8 cellular contexts compared by ENCODE assay signal in the genomic region with DNA sequence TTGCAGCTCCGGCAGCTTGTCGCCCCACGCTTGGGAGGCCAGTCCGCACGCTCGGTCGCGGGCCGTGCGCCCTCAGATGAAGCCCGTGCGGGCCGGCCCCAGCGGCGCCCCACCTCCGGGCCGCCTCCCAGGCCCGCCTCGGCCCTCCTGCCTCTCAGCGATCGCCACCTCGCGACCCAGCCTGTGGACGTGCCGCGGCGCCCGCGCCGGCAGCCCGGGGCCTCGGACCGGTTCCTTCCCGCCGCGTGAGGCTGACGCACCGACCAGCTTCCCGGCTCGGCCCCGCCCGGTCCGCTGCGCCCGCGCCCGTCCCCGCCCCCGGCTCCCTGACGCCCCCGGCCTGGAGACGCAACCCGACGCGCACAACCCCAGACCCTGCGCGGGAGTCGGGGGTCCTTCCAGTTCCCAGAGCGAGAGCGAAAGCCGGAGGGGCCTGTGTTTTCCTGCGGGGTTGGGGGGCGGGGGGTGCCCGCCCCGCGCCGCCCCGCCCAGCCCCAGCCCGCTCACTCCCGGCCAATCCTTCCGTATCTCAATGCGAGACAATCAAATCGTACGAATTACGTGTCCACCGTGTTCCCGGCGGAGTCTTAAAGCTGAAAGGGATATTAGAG. TPM values are rescaled to one million over a fixed set of nuclear protein-coding genes. Genes with fewer than 3 reads are reported as not detected.
A peak's percentile ranks its signal among the peaks of the same experiment; 100 is the strongest.
DNase-seq lines count a peak whose midpoint lies in the region; ATAC-seq and TF ChIP-seq lines count a peak whose summit lies in the region.

A gene with protein sequence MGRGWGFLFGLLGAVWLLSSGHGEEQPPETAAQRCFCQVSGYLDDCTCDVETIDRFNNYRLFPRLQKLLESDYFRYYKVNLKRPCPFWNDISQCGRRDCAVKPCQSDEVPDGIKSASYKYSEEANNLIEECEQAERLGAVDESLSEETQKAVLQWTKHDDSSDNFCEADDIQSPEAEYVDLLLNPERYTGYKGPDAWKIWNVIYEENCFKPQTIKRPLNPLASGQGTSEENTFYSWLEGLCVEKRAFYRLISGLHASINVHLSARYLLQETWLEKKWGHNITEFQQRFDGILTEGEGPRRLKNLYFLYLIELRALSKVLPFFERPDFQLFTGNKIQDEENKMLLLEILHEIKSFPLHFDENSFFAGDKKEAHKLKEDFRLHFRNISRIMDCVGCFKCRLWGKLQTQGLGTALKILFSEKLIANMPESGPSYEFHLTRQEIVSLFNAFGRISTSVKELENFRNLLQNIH (minus strand): TSS at position 78 of the 611 bp plus-strand sequence. CDS start 77 bp downstream, at position 1.

- peak within 1 kb of the TSS; percentile 91 for H3K9ac ChIP-seq in DND-41 (ENCODE audit: low read depth, low read length)
- H3K9ac ChIP-seq in stomach smooth muscle (ENCODE audit: low read length in 2 of 2), result peak within 1 kb of the TSS; percentile 86 to 92

- H3K4me3 ChIP-seq in DND-41 (ENCODE audit: low read depth in 1 of 2, low read length in 2 of 2) (peak within 1 kb of the TSS; percentile 65 to 96), Peyer's patch (peak within 1 kb of the TSS; percentile 93 to 96 (median 94)), fibroblast of the aortic adventitia (ENCODE audit: low read depth, low read length) (peak within 1 kb of the TSS; percentile 96), stomach smooth muscle (ENCODE audit: low read length in 2 of 2) (peak within 1 kb of the TSS; percentile 73 to 94)

- peak within 1 kb of the TSS; percentile 87 for H3K4me2 ChIP-seq in DND-41 (ENCODE audit: insufficient read depth, low read length)

- peak within 1 kb of the TSS; percentile 99 for H3K4me3 Mint-ChIP-seq in nephron progenitor cell

- H3K4me1 ChIP-seq in DND-41 (ENCODE audit: insufficient read depth, low read length) (peaks cover 42% of the 10 kb centered on the region), Peyer's patch (peaks cover 0 to 10% (median 3%) of the 10 kb centered on the region in 4 donors), stomach smooth muscle (ENCODE audit: control insufficient read depth, insufficient read depth, low read length) (peaks cover 6% of the 10 kb centered on the region)

- H3K27ac ChIP-seq in DND-41 (ENCODE audit: low read length) (peak within 1 kb of the TSS; percentile 84), Peyer's patch (peak within 1 kb of the TSS; percentile 91 to 99 (median 98)), stomach smooth muscle (ENCODE audit: low read length) (peak within 1 kb of the TSS; percentile 85)

- peak within 1 kb of the TSS; percentile 94 for H3K27ac Mint-ChIP-seq in nephron progenitor cell

- peak; percentile 46 to 73 for TF ChIP-seq POLR2A in Peyer's patch (IDR thresholded peaks at IDR 0.05)

- H2AFZ ChIP-seq in DND-41 (ENCODE audit: low read depth, low read length), result peak within 1 kb of the TSS; percentile 86

- H3K27me3 ChIP-seq in DND-41 (ENCODE audit: insufficient read depth, low read length, poor library complexity), result no peaks in the 10 kb centered on the region
- no peaks in the 10 kb centered on the region for H3K27me3 ChIP-seq in Peyer's patch
- H3K27me3 ChIP-seq in stomach smooth muscle (ENCODE audit: control insufficient read depth in 1 of 2, insufficient read depth in 2 of 2, low read length in 2 of 2), result no peaks in the 10 kb centered on the region

- H4K20me1 ChIP-seq in DND-41 (ENCODE audit: insufficient read depth, low read length), result peaks cover 24% of the 10 kb centered on the region

- peak; percentile 71 for ATAC-seq in DND-41 (ENCODE audit: insufficient read depth, low read depth)
- ATAC-seq in GM21717 (IDR thresholded peaks at IDR 0.05; ENCODE audit: unreplicated experiment), result peak; percentile 72

- TF ChIP-seq CTCF in DND-41 (IDR thresholded peaks at IDR 0.05; ENCODE audit: borderline replicate concordance, extremely low read depth, low read length, poor library complexity, severe bottlenecking) (no peak), Peyer's patch (IDR thresholded peaks at IDR 0.05) (peak in 3 of 6 experiments; percentile 5 to 24 (median 20)), fibroblast of the aortic adventitia (IDR thresholded peaks at IDR 0.05; ENCODE audit: insufficient read depth, low read length) (no peak), nephron progenitor cell (IDR thresholded peaks at IDR 0.05) (no peak)

- H3K27me3 Mint-ChIP-seq in nephron progenitor cell (ENCODE audit: low read depth, poor library complexity), result peaks cover 9% of the 10 kb centered on the region

- no peaks in the 10 kb centered on the region for H3K9me3 Mint-ChIP-seq in nephron progenitor cell

- H3K79me2 ChIP-seq in DND-41 (ENCODE audit: insufficient read depth, low read length), result peaks cover 51% of the 10 kb centered on the region

- DNase-seq in DND-41 (peak; percentile 68), KBM-7 (peak; percentile 49), Peyer's patch (peak; percentile 59 to 94 (median 91)), fibroblast of the aortic adventitia (ENCODE audit: low read depth) (peak; percentile 82), nephron progenitor cell (peak; percentile 79)
- DNase-seq in activated effector memory CD4-positive, alpha-beta T cell treated with Interleukin-2 at 50 U/mL for 16 hours, result peak; percentile 56

- H3K4me1 Mint-ChIP-seq in nephron progenitor cell, result peaks cover 35% of the 10 kb centered on the region

- no peaks in the 10 kb centered on the region for H3K9me3 ChIP-seq in DND-41 (ENCODE audit: insufficient read depth, low read length, severe bottlenecking)
- no peaks in the 10 kb centered on the region for H3K9me3 ChIP-seq in Peyer's patch
- H3K9me3 ChIP-seq in stomach smooth muscle (ENCODE audit: control insufficient read depth in 2 of 2, low read length in 2 of 2), result no peaks in the 10 kb centered on the region

- H3K36me3 ChIP-seq in DND-41 (ENCODE audit: insufficient read depth, low read length) (peaks cover 5% of the 10 kb centered on the region; the same call in 1 of the 2 replicates), Peyer's patch (no peaks in the 10 kb centered on the region), stomach smooth muscle (ENCODE audit: control insufficient read depth in 2 of 2, insufficient read depth in 2 of 2, low read length in 2 of 2) (no peaks in the 10 kb centered on the region)

- in situ Hi-C loops in KBM-7 (cut with MboI; ENCODE audit: low pct_unique_long_range_greater_than_20kb, low sequenced_read_pairs), result no loop called here

- H3K36me3 Mint-ChIP-seq in nephron progenitor cell (ENCODE audit: low read depth), result no peaks in the 10 kb centered on the region

RNA-seq across cellular contexts. Expression of the gene that starts here (rescaled TPM):
- total RNA-seq in Peyer's patch, result 10 to 100 TPM; 30.5 to 54.3 (median 35.1) TPM
- 75.3 and 123 TPM in 2 replicates for total RNA-seq in fibroblast of the aortic adventitia (ENCODE audit: low replicate concordance)

Comparison
In these comparisons a context has a peak if more than half of its experiments do, and no peak if none do; other contexts are left out.
1. Peak in every context shown above with its lines: DNase-seq, ATAC-seq, H3K4me3 ChIP-seq and H3K27ac ChIP-seq.